Comparison of ENCODE assay signal across 16 cellular contexts in the genomic region with DNA sequence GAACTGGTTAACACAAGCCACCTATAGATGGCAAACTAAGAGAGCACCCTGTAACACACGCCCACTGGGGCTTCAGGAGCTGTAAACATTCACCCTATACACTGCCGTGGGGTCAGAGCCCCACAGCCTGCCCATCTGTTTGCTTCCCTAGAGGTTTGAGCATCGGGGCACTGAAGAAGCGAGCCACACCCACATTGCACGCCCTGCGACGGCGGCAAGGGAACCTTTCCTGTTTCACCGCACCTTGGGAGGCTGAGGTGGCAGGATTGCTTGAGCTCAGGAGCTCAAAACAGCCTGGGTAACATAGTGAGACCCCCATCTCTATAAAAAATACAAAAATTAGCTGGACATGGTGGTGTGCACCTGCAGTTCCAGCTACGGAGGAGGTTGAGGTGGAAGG.
DNase-seq lines count a peak whose midpoint lies in the region; ATAC-seq and TF ChIP-seq lines count a peak whose summit lies in the region.
"Had no signal": no experiment of that assay in that cellular context is flagged by ENCODE, and none has a peak within 500 bp of the region (broad histone marks: within the 10 kb centered on the region; RNA-seq: fewer than 3 reads in every experiment).

No MANE protein-coding gene starts in this region.

- intact Hi-C loops in cardiac septum (cut with DNase I) (no loop called here), left ventricle myocardium superior (cut with micrococcal nuclease) (no loop called here)

- TF ChIP-seq CTCF in glutamatergic neuron (IDR thresholded peaks at IDR 0.05; ENCODE audit: partially characterized antibody, unreplicated experiment): no peak

- H3K4me1 Mint-ChIP-seq in glutamatergic neuron (ENCODE audit: low read depth, unreplicated experiment): peaks cover 30% of the 10 kb centered on the region

- ATAC-seq in left ventricle myocardium superior (no peak), GM21381 (IDR thresholded peaks at IDR 0.05; ENCODE audit: unreplicated experiment) (no peak)
- ATAC-seq: CD8-positive, alpha-beta T cell; GM12878; GM23338; HCT116 had no signal

- H3K4me3 Mint-ChIP-seq in glutamatergic neuron (ENCODE audit: unreplicated experiment): peak overlapping the region; percentile 20
- H3K4me3 Mint-ChIP-seq: CD4-positive, CD25-positive, alpha-beta regulatory T cell; CD8-positive, alpha-beta T cell; GM23338; H9 had no signal

- DNase-seq in cardiac septum (ENCODE audit: low spot score) (peak; percentile 26), left ventricle myocardium superior (no peak), NCI-H2171 treated with DMSO at 0.1 percent for 48 hours (lab: John Stamatoyannopoulos, UW) (peak; percentile 81), glutamatergic neuron (no peak), NCI-H510A treated with DMSO at 0.1 percent for 48 hours (lab: John Stamatoyannopoulos, UW) (no peak)
- DNase-seq: CD4-positive, CD25-positive, alpha-beta regulatory T cell; CD8-positive, alpha-beta T cell; DMS 273 treated with DMSO at 0.1 percent for 48 hours; DMS79; EL; GDM1; H9 had no signal

- peaks cover 9% of the 10 kb centered on the region for H3K9me3 Mint-ChIP-seq in glutamatergic neuron (ENCODE audit: unreplicated experiment)
- H3K9me3 Mint-ChIP-seq: CD4-positive, CD25-positive, alpha-beta regulatory T cell; CD8-positive, alpha-beta T cell had no signal

- no peaks in the 10 kb centered on the region for H3K36me3 Mint-ChIP-seq in glutamatergic neuron (ENCODE audit: unreplicated experiment)
- H3K36me3 Mint-ChIP-seq: CD4-positive, CD25-positive, alpha-beta regulatory T cell; CD8-positive, alpha-beta T cell had no signal

- peaks cover 16% of the 10 kb centered on the region for H3K27me3 Mint-ChIP-seq in glutamatergic neuron (ENCODE audit: unreplicated experiment)

- peak overlapping the region; percentile 52 for H3K27ac Mint-ChIP-seq in glutamatergic neuron (ENCODE audit: unreplicated experiment)
- H3K27ac Mint-ChIP-seq: CD4-positive, CD25-positive, alpha-beta regulatory T cell; CD8-positive, alpha-beta T cell; GM23338; H9 had no signal

Comparison
In these comparisons a context has a peak if more than half of its experiments do, and no peak if none do; other contexts are left out.
1. DNase-seq: peak in cardiac septum (single experiment) and NCI-H2171 treated with DMSO at 0.1 percent for 48 hours (single experiment); none in left ventricle myocardium superior (single experiment), glutamatergic neuron (single experiment) and NCI-H510A treated with DMSO at 0.1 percent for 48 hours (single experiment).